ENCODE assay signal across 10 cellular contexts in genomic region chr1:113456967-113457366, GRCh38.
A peak's percentile ranks its signal among the peaks of the same experiment; 100 is the strongest.
DNase-seq lines count a peak whose midpoint lies in the region; ATAC-seq, FAIRE-seq and TF ChIP-seq lines count a peak whose summit lies in the region.
"Had no signal": no experiment of that assay in that cellular context is flagged by ENCODE, and none has a peak within 500 bp of the region (broad histone marks: within the 10 kb centered on the region; RNA-seq: fewer than 3 reads in every experiment).

No MANE protein-coding gene starts in this region.

- BruUV-seq in A673 (replicated peaks; lab: Mats Ljungman, UMichigan) = no TSS peak

- DNase-seq in A673 (ENCODE audit: low spot score) (peak; percentile 66), LHCN-M2 (ENCODE audit: low read depth) (peak; percentile 95), bronchial epithelial cell (ENCODE audit: low read depth) (peak; percentile 98), T-helper 17 cell (no peak), testis (no peak)
- no peak for DNase-seq in activated T-helper 2 cell treated with anti-CD3 and anti-CD28 coated beads, Interferon-gamma antibody, Interleukin-2, Interleukin-4, amounts not matched to agents 10 μg/mL and 5 μg/mL and 100 μg/mL, durations not matched to agents 14 hours and 24 hours and 36 hours (ENCODE audit: low spot score)
- no peak for DNase-seq in stimulated activated CD4-positive, alpha-beta T cell treated with anti-CD3 and anti-CD28 coated beads, Interleukin-1b, Interleukin-23, amount 100 ng/mL, for 48 hours
- DNase-seq: activated gamma-delta T cell had no signal

- no peaks in the 10 kb centered on the region for H3K9me3 Mint-ChIP-seq in activated T-helper 2 cell treated with anti-CD3 and anti-CD28 coated beads, Interferon-gamma antibody, Interleukin-2, Interleukin-4, amounts not matched to agents 10 μg/mL and 5 μg/mL and 100 μg/mL, durations not matched to agents 14 hours and 24 hours and 36 hours

- H3K27ac ChIP-seq in A673 (ENCODE audit: low read depth, low read length, poor library complexity, severe bottlenecking) = no peak overlapping the region
- H3K27ac ChIP-seq in liver (ENCODE audit: low read depth in 1 of 2, low read length in 2 of 2) = peak overlapping the region in 1 of 2 donors; percentile 29
- H3K27ac ChIP-seq in testis = no peak overlapping the region

- TF ChIP-seq RAD21 in liver (IDR thresholded peaks at IDR 0.05) = peak; percentile 24 to 29

- WGBS in liver = 33% methylated on average over 2 of the region's 2 CpGs
- WGBS in testis, 2 donors = 68 to 69% methylated on average over 2 of the region's 2 CpGs

- no peak for ATAC-seq in T-helper 17 cell

- H3K27me3 ChIP-seq in A673 (replicated peaks; ENCODE audit: insufficient read depth, low read depth, low read length, poor library complexity) (no peaks in the 10 kb centered on the region), bronchial epithelial cell (ENCODE audit: control insufficient read depth, insufficient read depth, low read length) (no peaks in the 10 kb centered on the region), liver (ENCODE audit: control insufficient read depth in 4 of 4, insufficient read depth in 4 of 4, low read length in 3 of 4) (no peaks in the 10 kb centered on the region), testis (no peaks in the 10 kb centered on the region)

- no peak for FAIRE-seq in bronchial epithelial cell (lab: Jason Lieb, UNC)

- no peak for TF ChIP-seq POLR2A in testis (IDR thresholded peaks at IDR 0.05)

- POLR2A ChIA-PET in A673 (lab: Charles Lee; ENCODE audit: low non-redundant PET) = no interaction called here

- H3K4me3 Mint-ChIP-seq in activated T-helper 2 cell treated with anti-CD3 and anti-CD28 coated beads, Interferon-gamma antibody, Interleukin-2, Interleukin-4, amounts not matched to agents 10 μg/mL and 5 μg/mL and 100 μg/mL, durations not matched to agents 14 hours and 24 hours and 36 hours (ENCODE audit: low read depth) = no peak overlapping the region
- H3K4me3 Mint-ChIP-seq in T-helper 17 cell = no peak overlapping the region
- H3K4me3 Mint-ChIP-seq: memory B cell had no signal

- no peak overlapping the region for H3K9ac ChIP-seq in liver (ENCODE audit: low read depth in 1 of 2, low read length in 2 of 2)

- CTCF ChIA-PET in A673 (lab: Charles Lee) = no interaction called here

- no peak for TF ChIP-seq CTCF in A673 (conservative IDR thresholded peaks at IDR 0.05; ENCODE audit: low read depth, low read length)
- no peak for TF ChIP-seq CTCF in bronchial epithelial cell (IDR thresholded peaks at IDR 0.05; ENCODE audit: insufficient read depth, low read length, severe bottlenecking)
- no peak for TF ChIP-seq CTCF in liver (IDR thresholded peaks at IDR 0.05; ENCODE audit: low read depth, low read length, missing input control)
- TF ChIP-seq CTCF in testis (IDR thresholded peaks at IDR 0.05) = no peak

- H3K36me3 Mint-ChIP-seq in activated T-helper 2 cell treated with anti-CD3 and anti-CD28 coated beads, Interferon-gamma antibody, Interleukin-2, Interleukin-4, amounts not matched to agents 10 μg/mL and 5 μg/mL and 100 μg/mL, durations not matched to agents 14 hours and 24 hours and 36 hours (ENCODE audit: low read depth) = no peaks in the 10 kb centered on the region
- H3K36me3 Mint-ChIP-seq in T-helper 17 cell (ENCODE audit: low read depth) = peaks cover 2% of the 10 kb centered on the region

- H3K36me3 ChIP-seq in A673 (ENCODE audit: insufficient read depth, low read length, poor library complexity, severe bottlenecking) (no peaks in the 10 kb centered on the region), bronchial epithelial cell (ENCODE audit: control insufficient read depth, insufficient read depth, low read length) (no peaks in the 10 kb centered on the region), liver (ENCODE audit: control insufficient read depth in 4 of 4, insufficient read depth in 3 of 4, low read depth in 1 of 4, low read length in 3 of 4) (peaks cover 0 to 1% (median 0%) of the 10 kb centered on the region in 4 donors), testis (ENCODE audit: low read depth, missing control alignments) (no peaks in the 10 kb centered on the region)

- H3K27me3 Mint-ChIP-seq in activated T-helper 2 cell treated with anti-CD3 and anti-CD28 coated beads, Interferon-gamma antibody, Interleukin-2, Interleukin-4, amounts not matched to agents 10 μg/mL and 5 μg/mL and 100 μg/mL, durations not matched to agents 14 hours and 24 hours and 36 hours (ENCODE audit: low read depth) = no peaks in the 10 kb centered on the region
- H3K27me3 Mint-ChIP-seq in T-helper 17 cell = no peaks in the 10 kb centered on the region

- H3K4me3 ChIP-seq in A673 (ENCODE audit: low read depth, low read length, poor library complexity, severe bottlenecking) = no peak overlapping the region
- H3K4me3 ChIP-seq in bronchial epithelial cell (ENCODE audit: low read depth, low read length) = no peak overlapping the region
- no peak overlapping the region for H3K4me3 ChIP-seq in liver (ENCODE audit: low read depth in 1 of 3, low read length in 3 of 3)
- H3K4me3 ChIP-seq in testis = no peak overlapping the region

- H3K9me3 ChIP-seq in A673 (ENCODE audit: low read depth, low read length, poor library complexity, severe bottlenecking) = no peaks in the 10 kb centered on the region
- no peaks in the 10 kb centered on the region for H3K9me3 ChIP-seq in liver (ENCODE audit: control insufficient read depth in 4 of 4, low read length in 3 of 4)
- no peaks in the 10 kb centered on the region for H3K9me3 ChIP-seq in T-helper 17 cell (ENCODE audit: control insufficient read depth, low read length, poor library complexity, severe bottlenecking)
- H3K9me3 ChIP-seq in testis = no peaks in the 10 kb centered on the region

- intact Hi-C loops in A673 (cut with micrococcal nuclease; ENCODE audit: unreplicated experiment) = no loop called here
- intact Hi-C loops in activated T-helper 2 cell treated with anti-CD3 and anti-CD28 coated beads, Interferon-gamma antibody, Interleukin-2, Interleukin-4, amounts not matched to agents 10 μg/mL and 5 μg/mL and 100 μg/mL, durations not matched to agents 14 hours and 24 hours and 36 hours (cut with micrococcal nuclease) = no loop called here
- intact Hi-C loops in testis (cut with DNase I; ENCODE audit: low total_unique reads) = no loop called here

- no peak overlapping the region for H3K27ac Mint-ChIP-seq in activated T-helper 2 cell treated with anti-CD3 and anti-CD28 coated beads, Interferon-gamma antibody, Interleukin-2, Interleukin-4, amounts not matched to agents 10 μg/mL and 5 μg/mL and 100 μg/mL, durations not matched to agents 14 hours and 24 hours and 36 hours
- H3K27ac Mint-ChIP-seq in T-helper 17 cell = no peak overlapping the region
- H3K27ac Mint-ChIP-seq: memory B cell had no signal

- H3K4me1 Mint-ChIP-seq in activated T-helper 2 cell treated with anti-CD3 and anti-CD28 coated beads, Interferon-gamma antibody, Interleukin-2, Interleukin-4, amounts not matched to agents 10 μg/mL and 5 μg/mL and 100 μg/mL, durations not matched to agents 14 hours and 24 hours and 36 hours (ENCODE audit: low read depth) = no peaks in the 10 kb centered on the region
- peaks cover 4% of the 10 kb centered on the region for H3K4me1 Mint-ChIP-seq in T-helper 17 cell

- H3K4me1 ChIP-seq in A673 (ENCODE audit: insufficient read depth, low read length, poor library complexity, severe bottlenecking) (no peaks in the 10 kb centered on the region), liver (ENCODE audit: control insufficient read depth in 4 of 4, insufficient read depth in 4 of 4, low read length in 3 of 4) (peaks cover 2 to 17% (median 7%) of the 10 kb centered on the region in 4 donors), testis (no peaks in the 10 kb centered on the region)

TF ChIP-seq in liver, 16 proteins besides CTCF, POLR2A, EP300 and RAD21 (continues in another document):
- no peak for TF ChIP-seq NR2F2 (IDR thresholded peaks at IDR 0.05)
- no peak for TF ChIP-seq FOXA2 (IDR thresholded peaks at IDR 0.05)
- peak in 1 of 2 donors; percentile 19 for TF ChIP-seq RXRA (IDR thresholded peaks at IDR 0.05)
- TF ChIP-seq JUND (IDR thresholded peaks at IDR 0.05) = peak in 1 of 2 donors; percentile 75
- peak; percentile 13 for TF ChIP-seq REST (IDR thresholded peaks at IDR 0.05)
- TF ChIP-seq EGR1 (IDR thresholded peaks at IDR 0.05; ENCODE audit: low read depth in 2 of 2) = no peak
- TF ChIP-seq TAF1 (conservative IDR thresholded peaks at IDR 0.05) = no peak
- no peak for TF ChIP-seq ATF3 (IDR thresholded peaks at IDR 0.05)

Comparison
In these comparisons a context has a peak if more than half of its experiments do, and no peak if none do; other contexts are left out.
1. DNase-seq: peak in A673 (single experiment), LHCN-M2 (single experiment) and bronchial epithelial cell (single experiment); none in activated T-helper 2 cell treated with anti-CD3 and anti-CD28 coated beads, Interferon-gamma antibody, Interleukin-2, Interleukin-4, amounts not matched to agents 10 μg/mL and 5 μg/mL and 100 μg/mL, durations not matched to agents 14 hours and 24 hours and 36 hours (single experiment), T-helper 17 cell (0 of 3), stimulated activated CD4-positive, alpha-beta T cell treated with anti-CD3 and anti-CD28 coated beads, Interleukin-1b, Interleukin-23, amount 100 ng/mL, for 48 hours (single experiment) and testis (single experiment).